Comparison of ENCODE assay signal across 8 cellular contexts in the genomic region with DNA sequence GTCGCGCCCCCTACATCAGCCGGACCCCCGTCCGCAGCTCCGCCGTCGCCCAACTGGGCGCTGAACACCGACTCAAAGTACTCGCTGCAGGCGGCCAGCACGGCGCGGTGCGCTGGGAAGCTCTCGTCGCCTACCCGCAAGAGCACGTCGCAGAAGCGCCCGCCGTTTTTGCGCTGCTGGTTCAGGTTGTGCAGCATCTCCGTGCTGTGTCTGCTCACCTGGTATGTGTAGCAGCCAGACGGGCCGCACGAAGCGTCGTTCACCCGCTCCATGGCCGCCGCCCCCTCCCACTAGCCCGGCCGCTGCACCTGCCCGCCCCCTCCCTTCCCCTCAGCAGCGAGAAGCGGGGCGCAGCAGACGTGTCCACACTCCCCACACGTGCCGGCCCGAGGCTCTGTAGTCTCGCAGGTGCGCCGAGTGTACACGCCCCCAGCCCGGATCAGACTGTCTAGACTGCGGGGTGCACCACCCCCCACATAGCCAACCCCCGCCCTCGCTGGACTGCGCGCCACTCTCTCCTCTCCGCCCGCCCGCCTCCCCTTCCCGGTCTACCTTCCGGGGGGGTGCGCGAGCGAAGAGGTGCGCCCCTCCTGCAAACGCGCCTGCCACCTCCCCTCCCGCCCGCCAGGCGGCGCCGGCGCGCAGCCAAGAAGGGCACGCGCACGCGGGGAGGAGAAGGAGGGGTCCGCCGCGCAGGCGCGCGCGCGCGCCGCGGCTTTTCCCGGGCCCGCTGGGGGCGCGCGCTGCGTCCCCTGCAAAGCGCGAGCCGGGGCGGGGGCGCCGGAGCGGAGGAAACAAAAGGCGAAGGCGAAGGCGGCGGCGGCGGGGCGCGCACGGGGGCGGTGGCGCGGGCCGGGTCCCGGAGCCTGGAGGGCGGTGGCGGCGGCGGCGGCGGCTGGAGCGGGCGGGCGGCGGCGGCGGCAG. TPM values are rescaled to one million over a fixed set of nuclear protein-coding genes. Genes with fewer than 3 reads are reported as not detected.
A peak's percentile ranks its signal among the peaks of the same experiment; 100 is the strongest.
DNase-seq lines count a peak whose midpoint lies in the region; ATAC-seq, FAIRE-seq and TF ChIP-seq lines count a peak whose summit lies in the region.

No MANE protein-coding gene starts in this region.

- H3K36me3 ChIP-seq in colonic mucosa: no peaks in the 10 kb centered on the region

- DNase-seq in 8988T (peak; percentile 95), GM18507 (ENCODE audit: extremely low spot score, insufficient read length, low read depth) (peak; percentile 88), NCI-H460 (ENCODE audit: extremely low read depth, low read depth) (peak; percentile 70), colonic mucosa (peak; percentile 84), left lobe of liver (ENCODE audit: low spot score) (peak; percentile 87)
- peak; percentile 90 for DNase-seq in activated CD4-positive, alpha-beta T cell treated with anti-CD3 and anti-CD28 coated beads for 48 hours
- peak; percentile 86 to 89 for DNase-seq in stimulated activated CD4-positive, alpha-beta T cell treated with anti-CD3 and anti-CD28 coated beads, Interleukin-2, amount 100 ng/mL, for 24 hours

- peak; percentile 42 for ATAC-seq in HG03159 (IDR thresholded peaks at IDR 0.05; ENCODE audit: unreplicated experiment)
- peak; percentile 69 for ATAC-seq in left lobe of liver

- H3K4me3 ChIP-seq in colonic mucosa: peak overlapping the region; percentile 65

- H3K4me1 ChIP-seq in colonic mucosa: peaks cover 27% of the 10 kb centered on the region

- H3K9me3 ChIP-seq in colonic mucosa: no peaks in the 10 kb centered on the region

- H3K9ac ChIP-seq in colonic mucosa (ENCODE audit: low read depth in 2 of 2, low read length in 2 of 2): peak overlapping the region; percentile 52 to 68

- intact Hi-C loops in colonic mucosa (cut with DNase I): loop anchor here (5.0 kb wide), 1 partner anchor 52 kb away; the partner anchor contains the start of gene DRG1

- no peaks in the 10 kb centered on the region for H3K27me3 ChIP-seq in colonic mucosa

- peak overlapping the region; percentile 78 for H3K27ac ChIP-seq in colonic mucosa

- peak; percentile 77 for FAIRE-seq in GM18507 (lab: Jason Lieb, UNC)

- TF ChIP-seq CTCF in colonic mucosa (IDR thresholded peaks at IDR 0.05): peak; percentile 65

RNA-seq across cellular contexts. Expression of gene PATZ1, which starts 0.6 kb away (rescaled TPM):
- 14.2 and 14.7 TPM in 2 replicates for total RNA-seq in NCI-H460 (2014; rRNA removed; shearing (Covaris generic))
- 17.3 and 18.4 TPM in 2 replicates for polyA plus RNA-seq in NCI-H460 (2014; cell fraction: nucleus; rRNA removed)
- total RNA-seq in colonic mucosa (10 to 100 TPM; 13.8 to 17.9 TPM), left lobe of liver (21.2 TPM)

RNA-seq across cellular contexts. Expression of gene PIK3IP1, which starts 53.3 kb away (rescaled TPM):
- total RNA-seq in NCI-H460 (2014; rRNA removed; shearing (Covaris generic)): 0.07 and 0.35 TPM in 2 replicates
- 0.46 and 0.56 TPM in 2 replicates for polyA plus RNA-seq in NCI-H460 (2014; cell fraction: nucleus; rRNA removed)
- total RNA-seq in colonic mucosa (10 to 100 TPM in 1 of 2 donors, 1 to 10 TPM in 1; 8.4 to 15.1 TPM), left lobe of liver (3.2 TPM)

RNA-seq across cellular contexts. Expression of gene DRG1, which starts 53.8 kb away (rescaled TPM):
- total RNA-seq in NCI-H460 (2014; rRNA removed; shearing (Covaris generic)): 88.2 and 93.2 TPM in 2 replicates
- polyA plus RNA-seq in NCI-H460 (2014; cell fraction: nucleus; rRNA removed): 58.3 and 62.2 TPM in 2 replicates
- total RNA-seq in colonic mucosa (10 to 100 TPM; 43.8 to 48.9 TPM), left lobe of liver (18.6 TPM)

Comparison
In these comparisons a context has a peak if more than half of its experiments do, and no peak if none do; other contexts are left out.
1. Peak in every context shown above with its lines: DNase-seq, ATAC-seq, H3K4me3 ChIP-seq and H3K27ac ChIP-seq.